ENCODE assay signal across 8 cellular contexts in the genomic region with DNA sequence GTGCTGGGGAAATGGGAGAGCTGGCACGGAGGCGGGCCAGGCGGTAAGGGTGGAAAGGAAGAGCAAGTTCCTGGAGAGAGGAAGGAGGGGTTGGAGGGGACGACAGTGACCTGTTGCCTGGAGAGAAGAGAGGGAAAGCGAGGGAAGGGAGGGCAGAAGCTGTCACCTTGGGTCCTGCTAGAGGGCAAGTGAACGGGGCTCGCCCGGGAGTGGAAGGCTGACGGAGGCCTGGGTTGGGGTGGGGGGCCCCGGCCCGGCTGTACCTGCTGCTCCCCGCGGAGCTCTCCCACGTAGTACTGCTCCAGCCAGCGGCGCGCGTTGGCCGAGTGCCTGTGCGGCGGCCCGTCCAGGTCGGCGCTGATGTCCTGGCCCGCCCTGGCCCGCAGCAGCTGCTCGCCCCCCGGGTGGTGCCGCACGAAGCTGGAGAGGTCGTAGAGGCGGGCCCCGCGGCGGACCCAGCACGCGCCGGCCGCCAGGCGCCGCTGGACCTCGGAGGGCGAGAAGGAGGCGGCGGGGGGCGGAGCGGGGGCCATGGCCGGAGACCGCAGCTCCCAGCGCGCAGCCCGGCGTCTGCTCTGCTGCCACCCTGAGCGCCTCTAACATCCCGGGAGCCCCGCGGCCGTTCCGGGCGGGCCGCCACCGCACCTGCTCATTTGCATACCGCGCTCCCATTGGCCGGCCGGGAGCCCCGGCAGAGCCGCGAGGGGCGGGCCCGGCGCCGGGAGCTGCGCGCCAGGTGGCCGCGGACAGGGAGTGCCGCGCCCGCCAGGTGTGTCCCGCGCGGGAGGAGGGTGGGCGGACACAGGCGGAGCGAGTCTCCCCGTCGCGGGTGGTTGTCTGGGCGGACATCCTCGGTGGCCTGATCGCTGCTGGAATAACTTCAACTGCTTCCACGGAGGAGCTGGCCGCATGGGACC. TPM values are rescaled to one million over a fixed set of nuclear protein-coding genes. Genes with fewer than 3 reads are reported as not detected.
DNase-seq lines count a peak whose midpoint lies in the region; ATAC-seq lines count a peak whose summit lies in the region.

A gene with protein sequence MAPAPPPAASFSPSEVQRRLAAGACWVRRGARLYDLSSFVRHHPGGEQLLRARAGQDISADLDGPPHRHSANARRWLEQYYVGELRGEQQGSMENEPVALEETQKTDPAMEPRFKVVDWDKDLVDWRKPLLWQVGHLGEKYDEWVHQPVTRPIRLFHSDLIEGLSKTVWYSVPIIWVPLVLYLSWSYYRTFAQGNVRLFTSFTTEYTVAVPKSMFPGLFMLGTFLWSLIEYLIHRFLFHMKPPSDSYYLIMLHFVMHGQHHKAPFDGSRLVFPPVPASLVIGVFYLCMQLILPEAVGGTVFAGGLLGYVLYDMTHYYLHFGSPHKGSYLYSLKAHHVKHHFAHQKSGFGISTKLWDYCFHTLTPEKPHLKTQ (minus strand): TSS at position 598 of the 917 bp plus-strand sequence. CDS start 65 bp downstream, at position 533.

- H3K9me3 ChIP-seq in CD8-positive, alpha-beta memory T cell (ENCODE audit: low read length) = no peaks in the 10 kb centered on the region
- no peaks in the 10 kb centered on the region for H3K9me3 ChIP-seq in muscle layer of colon (ENCODE audit: low read length)

- H3K9me3 Mint-ChIP-seq in CD8-positive, alpha-beta memory T cell = peaks cover 0 to 2% (median 0%) of the 10 kb centered on the region in 5 donors

- peaks cover 5% of the 10 kb centered on the region for H3K4me1 ChIP-seq in CD8-positive, alpha-beta memory T cell (ENCODE audit: insufficient read depth, low read length)
- H3K4me1 ChIP-seq in muscle layer of colon (ENCODE audit: insufficient read depth, low read length) = peaks cover 7% of the 10 kb centered on the region

- H3K27ac Mint-ChIP-seq in CD8-positive, alpha-beta memory T cell = no peak within 1 kb of the TSS

- CTCF ChIA-PET in CD8-positive, alpha-beta memory T cell (lab: Charles Lee) = interaction anchor here (1.3 kb wide), 1 partner anchor 38 kb away, joined by 4 read pairs; no protein-coding TSS in a partner anchor

- H3K4me3 ChIP-seq in CD8-positive, alpha-beta memory T cell (ENCODE audit: low read length) = peak within 1 kb of the TSS; percentile 41
- peak within 1 kb of the TSS; percentile 22 to 35 for H3K4me3 ChIP-seq in muscle layer of colon (ENCODE audit: low read depth in 1 of 2, low read length in 2 of 2)

- H3K4me3 Mint-ChIP-seq in CD8-positive, alpha-beta memory T cell = peak within 1 kb of the TSS; percentile 10 to 69 (median 63)

- H3K36me3 ChIP-seq in CD8-positive, alpha-beta memory T cell (ENCODE audit: insufficient read depth, low read length) = no peaks in the 10 kb centered on the region
- H3K36me3 ChIP-seq in muscle layer of colon (ENCODE audit: insufficient read depth, low read length) = no peaks in the 10 kb centered on the region

- POLR2A ChIA-PET in CD8-positive, alpha-beta memory T cell (lab: Charles Lee) = no interaction called here

- no peak within 1 kb of the TSS for H3K27ac ChIP-seq in CD8-positive, alpha-beta memory T cell (ENCODE audit: low read depth, low read length)
- H3K27ac ChIP-seq in epithelial cell of prostate = no peak within 1 kb of the TSS
- H3K27ac ChIP-seq in muscle layer of colon (ENCODE audit: low read depth, low read length) = no peak within 1 kb of the TSS

- ATAC-seq in GM19455 (IDR thresholded peaks at IDR 0.05; ENCODE audit: unreplicated experiment) (peak; percentile 81), HG03565 (IDR thresholded peaks at IDR 0.05; ENCODE audit: unreplicated experiment) (peak; percentile 73)

- peaks cover 17% of the 10 kb centered on the region for H3K27me3 ChIP-seq in CD8-positive, alpha-beta memory T cell (ENCODE audit: insufficient read depth, low read length, poor library complexity, severe bottlenecking)
- H3K27me3 ChIP-seq in muscle layer of colon (ENCODE audit: control insufficient read depth in 1 of 2, insufficient read depth in 2 of 2, low read length in 2 of 2) = peaks cover 0 to 15% of the 10 kb centered on the region in 2 donors

- peaks cover 11 to 14% (median 14%) of the 10 kb centered on the region in 3 donors for H3K4me1 Mint-ChIP-seq in CD8-positive, alpha-beta memory T cell

- no peak within 1 kb of the TSS for H3K9ac ChIP-seq in muscle layer of colon (ENCODE audit: low read length)

- H3K27me3 Mint-ChIP-seq in CD8-positive, alpha-beta memory T cell = peaks cover 36 to 37% of the 10 kb centered on the region in 2 donors

- DNase-seq in CD8-positive, alpha-beta memory T cell = peak; percentile 27 to 60 (median 50)
- DNase-seq in NCI-H82 (lab: John Stamatoyannopoulos, UW) (peak; percentile 86), epithelial cell of prostate (ENCODE audit: low read depth, low spot score) (peak; percentile 18)
- DNase-seq in activated CD8-positive, alpha-beta memory T cell treated with anti-CD3 and anti-CD28 coated beads, Interleukin-2, amount 50 U/mL, for 4 hours = peak; percentile 54
- DNase-seq in stimulated activated CD8-positive, alpha-beta memory T cell treated with anti-CD3 and anti-CD28 coated beads, Interleukin-7, amount 100 ng/mL, for 48 hours (ENCODE audit: extremely low read depth in 1 of 2, low read depth in 1 of 2) = peak; percentile 38 to 44

- H3K36me3 Mint-ChIP-seq in CD8-positive, alpha-beta memory T cell = peaks cover 0 to 3% (median 2%) of the 10 kb centered on the region in 3 donors

RNA-seq across cellular contexts. Expression of the gene that starts here (rescaled TPM):
- total RNA-seq in CD8-positive, alpha-beta memory T cell = not detected
- not detected for polyA plus RNA-seq in CD8-positive, alpha-beta memory T cell

Comparison
In these comparisons a context has a peak if more than half of its experiments do, and no peak if none do; other contexts are left out.
1. Peak in DNase-seq and H3K4me3 ChIP-seq in CD8-positive, alpha-beta memory T cell; RNA of the gene not detected or under 1 TPM.
2. DNase-seq: peak in every context shown above with its lines; median percentile 86 in NCI-H82; 54 in activated CD8-positive, alpha-beta memory T cell treated with anti-CD3 and anti-CD28 coated beads, Interleukin-2, amount 50 U/mL, for 4 hours; 50 in CD8-positive, alpha-beta memory T cell; 41 in stimulated activated CD8-positive, alpha-beta memory T cell treated with anti-CD3 and anti-CD28 coated beads, Interleukin-7, amount 100 ng/mL, for 48 hours; 18 in epithelial cell of prostate.